ENCODE assay signal across 24 cellular contexts in the genomic region with DNA sequence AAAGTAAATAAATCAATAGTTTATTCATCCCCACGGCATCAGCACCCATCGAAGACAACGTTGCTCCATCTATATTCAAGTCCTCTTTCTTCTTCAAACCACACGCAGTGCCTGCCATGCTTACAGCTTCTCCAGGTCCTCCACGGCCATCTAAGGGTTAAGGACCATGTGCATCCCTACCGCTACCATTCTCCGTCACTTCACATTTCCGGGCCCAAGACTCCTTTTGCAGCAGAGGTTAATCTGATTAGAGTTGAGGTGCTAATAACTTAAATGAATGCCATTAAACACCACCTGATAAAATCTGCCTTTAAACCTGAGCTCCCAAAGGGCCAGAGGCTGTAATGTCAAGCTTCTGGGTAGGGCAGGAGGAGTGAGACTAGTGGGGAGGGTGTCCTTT.
DNase-seq lines count a peak whose midpoint lies in the region; ATAC-seq, FAIRE-seq and TF ChIP-seq lines count a peak whose summit lies in the region.
"Had no signal": no experiment of that assay in that cellular context is flagged by ENCODE, and none has a peak within 500 bp of the region (broad histone marks: within the 10 kb centered on the region; RNA-seq: fewer than 3 reads in every experiment).

No MANE protein-coding gene starts in this region.

- no peak overlapping the region for H4K5ac ChIP-seq in H1 (ENCODE audit: insufficient read length, low read depth, low read length)
- no peak overlapping the region for H4K5ac ChIP-seq in mesendoderm (ENCODE audit: low read length)

- CTCF ChIA-PET in H1 (lab: Charles Lee; ENCODE audit: partially characterized antibody), result interaction anchor here (1.0 to 1.6 kb wide), 4 partner anchors 15 to 86 kb away, joined by 3 to 6 read pairs (median 4); no protein-coding TSS in a partner anchor

- H4K8ac ChIP-seq in H1 (ENCODE audit: extremely low read depth, insufficient read depth, low read length) (no peak overlapping the region), mesendoderm (ENCODE audit: low read depth, low read length) (no peak overlapping the region)

- TF ChIP-seq EP300 in H1 (IDR thresholded peaks at IDR 0.05; ENCODE audit: borderline replicate concordance in 1 of 2, low read depth in 2 of 2, low read length in 2 of 2), result no peak

- H3K9me3 ChIP-seq in H1 (ENCODE audit: insufficient read depth in 2 of 2, low read depth in 1 of 2, low read length in 1 of 2), result peaks cover 0 to 4% of the 10 kb centered on the region in 2 experiments; a peak in 1 of 4 replicates
- no peaks in the 10 kb centered on the region for H3K9me3 ChIP-seq in psoas muscle
- H3K9me3 ChIP-seq: BLaER1, SJCRH30 had no signal

- 46% methylated on average over 8 of the region's 8 CpGs; no CpG with 5 or more reads in 1 of the 2 experiments for WGBS in H1 (ENCODE audit: extremely low coverage in 1 of 2, insufficient coverage in 1 of 2, insufficient read length in 1 of 2, insufficient replicate concordance in 2 of 2, low coverage in 1 of 2, low lambda C conversion rate in 2 of 2, missing lambda C conversion rate in 1 of 2), 2 experiments
- WGBS in mesendoderm (ENCODE audit: extremely low coverage, insufficient coverage, low lambda C conversion rate), result no CpG with 5 or more reads among the region's 8 CpGs
- 31 to 34% (median 32%) methylated on average over 8 of the region's 8 CpGs for WGBS in psoas muscle, 3 donors

- DNase-seq in D341Med (ENCODE audit: low spot score), result peak; percentile 50
- peak; percentile 48 for DNase-seq in H7
- DNase-seq in H1 (ENCODE audit: low read depth in 1 of 2, low spot score in 2 of 2), result no peak
- DNase-seq in mesendoderm, result peak; percentile 97
- no peak for DNase-seq in coronary artery (ENCODE audit: low spot score)
- DNase-seq in psoas muscle, result no peak
- DNase-seq: CD4-positive, CD25-positive, alpha-beta regulatory T cell; GF-D8; H9; HFFc6; IMR-90; KG1; MM.1S; NCI-H2029; NCI-H446; NCI-H524 treated with DMSO at 0.1 percent for 48 hours; NCI-H774; PC-9; SJCRH30 had no signal

- H3K36me3 ChIP-seq in H7 (replicated peaks; ENCODE audit: control insufficient read depth, insufficient read depth, low read length) (no peaks in the 10 kb centered on the region), H1 (ENCODE audit: control insufficient read depth in 2 of 4, insufficient read depth in 4 of 4, low read length in 3 of 4) (no peaks in the 10 kb centered on the region), mesendoderm (ENCODE audit: control insufficient read depth, insufficient read depth, low read length) (no peaks in the 10 kb centered on the region), psoas muscle (ENCODE audit: insufficient read depth in 1 of 2, low read depth in 1 of 2) (no peaks in the 10 kb centered on the region)
- H3K36me3 ChIP-seq: BLaER1, SJCRH30 had no signal

- TF ChIP-seq CTCF in H1 (IDR thresholded peaks at IDR 0.05; ENCODE audit: control extremely low read depth in 1 of 3, insufficient read depth in 1 of 3, low read depth in 1 of 3, low read length in 3 of 3), result no peak
- TF ChIP-seq CTCF in coronary artery (IDR thresholded peaks at IDR 0.05), result no peak
- no peak for TF ChIP-seq CTCF in psoas muscle (IDR thresholded peaks at IDR 0.05)

- H3K4ac ChIP-seq in H1 (replicated peaks; ENCODE audit: insufficient read length, low read depth, low read length), result no peak overlapping the region
- no peak overlapping the region for H3K4ac ChIP-seq in mesendoderm (ENCODE audit: low read depth, low read length)

- H4K20me1 ChIP-seq in H1 (replicated peaks in 1 of 2; ENCODE audit: control insufficient read depth in 1 of 2, insufficient read depth in 2 of 2, low read length in 2 of 2), result no peaks in the 10 kb centered on the region
- H4K20me1 ChIP-seq: BLaER1 had no signal

- ATAC-seq in HG03039 (IDR thresholded peaks at IDR 0.05; ENCODE audit: unreplicated experiment), result no peak
- ATAC-seq in psoas muscle, result no peak
- ATAC-seq: Right ventricle myocardium inferior, SK-N-SH treated with all-trans-retinoic acid at 6 μM for 48 hours had no signal

- H3K27ac ChIP-seq in H1 (ENCODE audit: low read depth, low read length) (no peak overlapping the region), mesendoderm (ENCODE audit: low read depth, low read length) (no peak overlapping the region), coronary artery (no peak overlapping the region), psoas muscle (no peak overlapping the region)
- H3K27ac ChIP-seq: BLaER1, PC-9, SJCRH30 had no signal

- H3K23me2 ChIP-seq in H1 (ENCODE audit: low read depth, low read length), result no peaks in the 10 kb centered on the region

- POLR2A ChIA-PET in H1 (lab: Charles Lee; ENCODE audit: partially characterized antibody), result interaction anchor here (2.1 to 2.9 kb wide), 2 partner anchors 11 to 34 kb away, joined by 8 to 10 read pairs; no protein-coding TSS in a partner anchor

- H3K79me1 ChIP-seq in H1 (ENCODE audit: low read depth, low read length) (no peaks in the 10 kb centered on the region), mesendoderm (ENCODE audit: low read length) (no peaks in the 10 kb centered on the region)

- intact Hi-C loops in psoas muscle (cut with DNase I), result no loop called here

- H2BK12ac ChIP-seq in H1 (ENCODE audit: low read depth, low read length), result no peak overlapping the region

- H2AK5ac ChIP-seq in H1 (ENCODE audit: low read depth, low read length) (no peak overlapping the region), mesendoderm (ENCODE audit: low read length) (no peak overlapping the region)

- TF ChIP-seq RAD21 in H1 (IDR thresholded peaks at IDR 0.05 in 1 of 2, conservative IDR thresholded peaks at IDR 0.05 in 1 of 2; ENCODE audit: low read depth in 2 of 2, low read length in 2 of 2), result no peak

- H3K79me2 ChIP-seq in H1 (ENCODE audit: control insufficient read depth in 1 of 2, insufficient read depth in 2 of 2, low read length in 2 of 2), result no peaks in the 10 kb centered on the region; a peak in 1 of 4 replicates
- no peaks in the 10 kb centered on the region for H3K79me2 ChIP-seq in mesendoderm (ENCODE audit: control insufficient read depth, insufficient read depth, low read length)

- peaks cover 0 to 10% (median 4%) of the 10 kb centered on the region in 4 experiments; a peak in 5 of 7 replicates for H3K4me1 ChIP-seq in H1 (replicated peaks in 1 of 4; ENCODE audit: control insufficient read depth in 3 of 4, insufficient read depth in 4 of 4, low read length in 3 of 4)
- peaks cover 17% of the 10 kb centered on the region for H3K4me1 ChIP-seq in mesendoderm (ENCODE audit: control insufficient read depth, low read depth, low read length)
- H3K4me1 ChIP-seq in psoas muscle, result no peaks in the 10 kb centered on the region
- H3K4me1 ChIP-seq: SJCRH30 had no signal

- H2BK15ac ChIP-seq in H1 (ENCODE audit: low read length) (no peak overlapping the region), mesendoderm (replicated peaks; ENCODE audit: low read depth) (no peak overlapping the region)

- no peak overlapping the region for H2BK5ac ChIP-seq in H1 (ENCODE audit: low read depth, low read length)
- no peak overlapping the region for H2BK5ac ChIP-seq in mesendoderm (ENCODE audit: low read length)

- peak overlapping the region; percentile 76; the same call in 1 of the 2 replicates for H2AFZ ChIP-seq in H1 (ENCODE audit: low read length)
- H2AFZ ChIP-seq: PC-9 had no signal

- H3K4me2 ChIP-seq in H1 (ENCODE audit: insufficient read depth in 1 of 2, low read depth in 2 of 2, low read length in 2 of 2) (no peak overlapping the region; a peak in 1 of 4 replicates), mesendoderm (ENCODE audit: low read length) (no peak overlapping the region)
- H3K4me2 ChIP-seq: BLaER1, PC-9 had no signal

- H3K56ac ChIP-seq in H1 (replicated peaks; ENCODE audit: insufficient read length, low read depth, low read length) (no peak overlapping the region), mesendoderm (ENCODE audit: low read length) (no peak overlapping the region)

- no peak overlapping the region for H3K14ac ChIP-seq in H1 (ENCODE audit: insufficient read length)

- H2BK20ac ChIP-seq in H1 (ENCODE audit: low read length), result no peak overlapping the region

- H3K23ac ChIP-seq in H1 (ENCODE audit: insufficient read length) (no peak overlapping the region), mesendoderm (ENCODE audit: low read length) (no peak overlapping the region)

- H3K18ac ChIP-seq in H1 (ENCODE audit: extremely low read depth, low read length) (no peak overlapping the region), mesendoderm (ENCODE audit: low read length) (no peak overlapping the region)

- no peak for FAIRE-seq in H1 (lab: Jason Lieb, UNC)
- FAIRE-seq: GM12892 had no signal

- H2BK120ac ChIP-seq in H1 (replicated peaks; ENCODE audit: low read depth, low read length) (no peak overlapping the region), mesendoderm (ENCODE audit: low read depth, low read length) (no peak overlapping the region)

- H4K91ac ChIP-seq in H1 (replicated peaks; ENCODE audit: insufficient read length, low read length), result no peak overlapping the region

- no peak for TF ChIP-seq POLR2A in H1 (IDR thresholded peaks at IDR 0.05; ENCODE audit: control extremely low read depth in 1 of 2, low read depth in 2 of 2, low read length in 2 of 2)

- no peak overlapping the region for H3K4me3 ChIP-seq in H7 (ENCODE audit: insufficient read depth, low read depth, low read length)
- no peak overlapping the region for H3K4me3 ChIP-seq in H1 (ENCODE audit: extremely low read depth in 1 of 4, insufficient read depth in 2 of 4, low read depth in 3 of 4, low read length in 4 of 4)
- no peak overlapping the region for H3K4me3 ChIP-seq in mesendoderm (ENCODE audit: low read length)
- no peak overlapping the region for H3K4me3 ChIP-seq in coronary artery
- no peak overlapping the region for H3K4me3 ChIP-seq in psoas muscle
- H3K4me3 ChIP-seq: BLaER1, PC-9, SJCRH30 had no signal

- no peak overlapping the region for H3K9ac ChIP-seq in H1 (replicated peaks in 1 of 4; ENCODE audit: extremely low read depth in 1 of 4, low read depth in 3 of 4, low read length in 3 of 4)
- no peak overlapping the region for H3K9ac ChIP-seq in mesendoderm (ENCODE audit: low read length)
- H3K9ac ChIP-seq: BLaER1 had no signal

- H3K27me3 ChIP-seq in H7 (ENCODE audit: control insufficient read depth, insufficient read depth, low read length), result no peaks in the 10 kb centered on the region
- H3K27me3 ChIP-seq in H1 (replicated peaks in 1 of 4; ENCODE audit: control insufficient read depth in 3 of 4, extremely low read depth in 1 of 4, insufficient read depth in 3 of 4, low read length in 3 of 4), result no peaks in the 10 kb centered on the region
- no peaks in the 10 kb centered on the region for H3K27me3 ChIP-seq in mesendoderm (ENCODE audit: insufficient read depth, low read length, poor library complexity)
- H3K27me3 ChIP-seq in psoas muscle (ENCODE audit: insufficient read depth in 3 of 3, low read length in 2 of 3), result peaks cover 0 to 3% (median 0%) of the 10 kb centered on the region in 3 donors
- H3K27me3 ChIP-seq: SJCRH30 had no signal

TF ChIP-seq in H1, 55 proteins besides CTCF, POLR2A, EP300 and RAD21:
- TF ChIP-seq YY1 (IDR thresholded peaks at IDR 0.05; ENCODE audit: low read depth, low read length) (peak; percentile 75; the same call in 1 of the 2 replicates), TAF1 (IDR thresholded peaks at IDR 0.05; ENCODE audit: low read depth, low read length) (no peak)

Comparison
In these comparisons a context has a peak if more than half of its experiments do, and no peak if none do; other contexts are left out.
1. DNase-seq: peak in D341Med (single experiment), H7 (single experiment) and mesendoderm (single experiment); none in H1 (0 of 2), coronary artery (single experiment) and psoas muscle (0 of 2).